Comparison of ENCODE assay signal across 33 cellular contexts in genomic region chr4:123104275-123104674, GRCh38.
DNase-seq lines count a peak whose midpoint lies in the region; ATAC-seq, FAIRE-seq and TF ChIP-seq lines count a peak whose summit lies in the region.
"Had no signal": no experiment of that assay in that cellular context is flagged by ENCODE, and none has a peak within 500 bp of the region (broad histone marks: within the 10 kb centered on the region; RNA-seq: fewer than 3 reads in every experiment).

No MANE protein-coding gene starts in this region.

- no peaks in the 10 kb centered on the region for H3K27me3 Mint-ChIP-seq in astrocyte (ENCODE audit: low read depth, unreplicated experiment)
- H3K27me3 Mint-ChIP-seq: activated CD8-positive, alpha-beta T cell treated with anti-CD3 and anti-CD28 coated beads for 36 hours; activated T-helper 17 cell treated with anti-CD3 and anti-CD28 coated beads, Interleukin-2, amount 50 U/mL, for 72 hours; B cell; CD8-positive, alpha-beta memory T cell; dendritic cell treated with granulocyte-macrophage colony-stimulating factor and Interleukin-4, amounts not matched to agents 40 ng/mL and 50 ng/mL, for 4 days; T-helper 17 cell had no signal

- no peak overlapping the region for H3K27ac Mint-ChIP-seq in astrocyte (ENCODE audit: unreplicated experiment)
- H3K27ac Mint-ChIP-seq: activated CD8-positive, alpha-beta T cell treated with anti-CD3 and anti-CD28 coated beads for 36 hours; activated naive CD4-positive, alpha-beta T cell treated with anti-CD3 and anti-CD28 coated beads, Interleukin-2, amount 50 U/mL, for 72 hours; activated T-helper 17 cell treated with anti-CD3 and anti-CD28 coated beads, Interleukin-2, amount 50 U/mL, for 72 hours; B cell; CD8-positive, alpha-beta memory T cell; dendritic cell treated with granulocyte-macrophage colony-stimulating factor and Interleukin-4, amounts not matched to agents 40 ng/mL and 50 ng/mL, for 4 days; T-helper 17 cell had no signal

- no peak for DNase-seq in heart left ventricle
- no peak for DNase-seq in left cardiac atrium
- peak; percentile 12 for DNase-seq in astrocyte (ENCODE audit: low read depth)
- DNase-seq in left ventricle myocardium superior = no peak
- DNase-seq in thyroid gland = no peak
- no peak for DNase-seq in DMS53 (lab: John Stamatoyannopoulos, UW)
- DNase-seq: activated CD4-positive, alpha-beta T cell treated with anti-CD3 and anti-CD28 coated beads for 1 hour; activated CD8-positive, alpha-beta T cell treated with anti-CD3 and anti-CD28 coated beads for 36 hours; aorta; CD8-positive, alpha-beta memory T cell; central memory CD4-positive, alpha-beta T cell; H9; KBM-7; MM.1S; mucosa of descending colon; NCI-H2029 treated with DMSO at 0.1 percent for 48 hours; NCI-H2227 treated with DMSO at 0.1 percent for 48 hours; stimulated activated CD4-positive, alpha-beta T cell treated with anti-CD3 and anti-CD28 coated beads, Interleukin-15, amount 100 ng/mL, for 24 hours; stimulated activated naive CD8-positive, alpha-beta T cell treated with anti-CD3 and anti-CD28 coated beads, Interleukin-15, Interleukin-2, amounts not matched to agents 100 U/mL and 50 U/mL, for 24 hours; T-helper 17 cell had no signal

- no peak overlapping the region for H3K9ac ChIP-seq in astrocyte (ENCODE audit: low read length)
- H3K9ac ChIP-seq: parathyroid adenoma had no signal

- H3K36me3 Mint-ChIP-seq in astrocyte (ENCODE audit: low read depth, unreplicated experiment) = peaks cover 6% of the 10 kb centered on the region
- H3K36me3 Mint-ChIP-seq: activated naive CD4-positive, alpha-beta T cell treated with anti-CD3 and anti-CD28 coated beads, Interleukin-2, amount 50 U/mL, for 72 hours had no signal

- H3K4me1 ChIP-seq in heart left ventricle = peaks cover 0 to 20% (median 0%) of the 10 kb centered on the region in 12 donors
- no peaks in the 10 kb centered on the region for H3K4me1 ChIP-seq in astrocyte (ENCODE audit: insufficient read depth, low read length)
- H3K4me1 ChIP-seq in thyroid gland = peaks cover 0 to 3% of the 10 kb centered on the region in 2 donors
- H3K4me1 ChIP-seq: parathyroid adenoma had no signal

- H3K9me3 Mint-ChIP-seq in astrocyte (ENCODE audit: unreplicated experiment) = no peaks in the 10 kb centered on the region
- H3K9me3 Mint-ChIP-seq: activated CD8-positive, alpha-beta T cell treated with anti-CD3 and anti-CD28 coated beads for 36 hours; activated naive CD4-positive, alpha-beta T cell treated with anti-CD3 and anti-CD28 coated beads, Interleukin-2, amount 50 U/mL, for 72 hours; activated T-helper 17 cell treated with anti-CD3 and anti-CD28 coated beads, Interleukin-2, amount 50 U/mL, for 72 hours; CD8-positive, alpha-beta memory T cell; dendritic cell treated with granulocyte-macrophage colony-stimulating factor and Interleukin-4, amounts not matched to agents 40 ng/mL and 50 ng/mL, for 4 days; H9 had no signal

- H4K20me1 ChIP-seq in astrocyte (ENCODE audit: insufficient read depth, low read length) = no peaks in the 10 kb centered on the region

- TF ChIP-seq CTCF in heart left ventricle (IDR thresholded peaks at IDR 0.05) (no peak), astrocyte (IDR thresholded peaks at IDR 0.05; ENCODE audit: insufficient read depth, low read depth, low read length) (no peak), thyroid gland (IDR thresholded peaks at IDR 0.05) (no peak)

- H3K79me2 ChIP-seq in astrocyte (ENCODE audit: insufficient read depth, low read length) = no peaks in the 10 kb centered on the region
- H3K79me2 ChIP-seq: parathyroid adenoma had no signal

- peak overlapping the region in 8 of 12 donors; percentile 3 to 47 (median 18) for H3K27ac ChIP-seq in heart left ventricle
- H3K27ac ChIP-seq in astrocyte (ENCODE audit: low read depth, low read length) = no peak overlapping the region
- no peak overlapping the region for H3K27ac ChIP-seq in thyroid gland
- H3K27ac ChIP-seq: parathyroid adenoma, thoracic aorta, vagina had no signal

- H3K4me3 ChIP-seq in heart left ventricle (no peak overlapping the region), astrocyte (ENCODE audit: insufficient read depth, low read depth, low read length) (no peak overlapping the region), thyroid gland (replicated peaks in 1 of 3) (no peak overlapping the region)
- H3K4me3 ChIP-seq: lung, mucosa of descending colon, thoracic aorta, vagina had no signal

- H3K4me1 Mint-ChIP-seq in astrocyte (ENCODE audit: low read depth, unreplicated experiment) = no peaks in the 10 kb centered on the region

- H3K36me3 ChIP-seq in heart left ventricle (no peaks in the 10 kb centered on the region), astrocyte (ENCODE audit: insufficient read depth, low read length) (no peaks in the 10 kb centered on the region), thyroid gland (no peaks in the 10 kb centered on the region)
- H3K36me3 ChIP-seq: thoracic aorta, vagina had no signal

- no peak for FAIRE-seq in astrocyte (lab: Jason Lieb, UNC)
- FAIRE-seq: HTR-8/SVneo, keratinocyte, RCC 7860 had no signal

- H3K9me3 ChIP-seq in heart left ventricle (no peaks in the 10 kb centered on the region), astrocyte (ENCODE audit: insufficient read depth, low read depth, low read length) (no peaks in the 10 kb centered on the region), thyroid gland (no peaks in the 10 kb centered on the region)
- H3K9me3 ChIP-seq: mucosa of descending colon, thoracic aorta, vagina had no signal

- intact Hi-C loops in heart left ventricle (cut with DNase I) = loop anchor here (2.0 to 10.0 kb wide), 16 partner anchors 291 to 1221 kb away; partner anchors contain the start of gene SPRY1 (in 2 of the 10)
- intact Hi-C loops in left cardiac atrium (cut with DNase I) = loop anchor here (5.0 to 10.0 kb wide), 5 partner anchors 558 to 1221 kb away; no protein-coding TSS in a partner anchor
- intact Hi-C loops in left ventricle myocardium superior (cut with micrococcal nuclease) = loop anchor here (10.0 kb wide), 3 partner anchors 551 to 1161 kb away; no protein-coding TSS in a partner anchor
- intact Hi-C loops in thyroid gland (cut with DNase I) = no loop called here

- H2AFZ ChIP-seq in astrocyte (ENCODE audit: low read depth, low read length) = no peak overlapping the region
- H2AFZ ChIP-seq: parathyroid adenoma had no signal

- ATAC-seq in heart left ventricle = peak in 2 of 4 donors; percentile 49 to 65
- no peak for ATAC-seq in left cardiac atrium
- ATAC-seq in left ventricle myocardium superior = peak; percentile 71
- ATAC-seq in GM18868 (IDR thresholded peaks at IDR 0.05; ENCODE audit: unreplicated experiment) = no peak
- ATAC-seq in HG03039 (IDR thresholded peaks at IDR 0.05; ENCODE audit: unreplicated experiment) = no peak
- ATAC-seq: activated CD8-positive, alpha-beta T cell treated with anti-CD3 and anti-CD28 coated beads for 36 hours; activated naive CD4-positive, alpha-beta T cell treated with anti-CD3 and anti-CD28 coated beads, Interleukin-2, amount 50 U/mL, for 72 hours; activated T-helper 17 cell treated with anti-CD3 and anti-CD28 coated beads, Interleukin-2, amount 50 U/mL, for 72 hours; mucosa of descending colon; stimulated activated naive CD8-positive, alpha-beta T cell treated with anti-CD3 and anti-CD28 coated beads, Interleukin-15, Interleukin-2, amounts not matched to agents 100 U/mL and 50 U/mL, for 24 hours; T-helper 17 cell had no signal

- no peak overlapping the region for H3K4me3 Mint-ChIP-seq in astrocyte (ENCODE audit: unreplicated experiment)
- H3K4me3 Mint-ChIP-seq: activated CD8-positive, alpha-beta T cell treated with anti-CD3 and anti-CD28 coated beads for 36 hours; activated T-helper 17 cell treated with anti-CD3 and anti-CD28 coated beads, Interleukin-2, amount 50 U/mL, for 72 hours; B cell; CD8-positive, alpha-beta memory T cell; dendritic cell treated with granulocyte-macrophage colony-stimulating factor and Interleukin-4, amounts not matched to agents 40 ng/mL and 50 ng/mL, for 4 days; H9; T-helper 17 cell had no signal

- WGBS in heart left ventricle, 4 donors = 33 to 56% (median 46%) methylated on average over 1 of the region's 1 CpG
- WGBS in thyroid gland, 2 donors = 75 to 78% methylated on average over 1 of the region's 1 CpG

- no peaks in the 10 kb centered on the region for H3K27me3 ChIP-seq in heart left ventricle
- H3K27me3 ChIP-seq in astrocyte (ENCODE audit: insufficient read depth, low read length) = no peaks in the 10 kb centered on the region
- H3K27me3 ChIP-seq in thyroid gland = no peaks in the 10 kb centered on the region
- H3K27me3 ChIP-seq: vagina had no signal

- TF ChIP-seq POLR2A in heart left ventricle (IDR thresholded peaks at IDR 0.05) (no peak), thyroid gland (IDR thresholded peaks at IDR 0.05) (no peak)

- H3K4me2 ChIP-seq in astrocyte (ENCODE audit: low read length) = no peak overlapping the region

Comparison
In these comparisons a context has a peak if more than half of its experiments do, and no peak if none do; other contexts are left out.
1. H3K27ac ChIP-seq: peak in heart left ventricle (8 of 12); none in astrocyte (single experiment) and thyroid gland (0 of 3).